9 cellular contexts compared by ENCODE assay signal in the genomic region with DNA sequence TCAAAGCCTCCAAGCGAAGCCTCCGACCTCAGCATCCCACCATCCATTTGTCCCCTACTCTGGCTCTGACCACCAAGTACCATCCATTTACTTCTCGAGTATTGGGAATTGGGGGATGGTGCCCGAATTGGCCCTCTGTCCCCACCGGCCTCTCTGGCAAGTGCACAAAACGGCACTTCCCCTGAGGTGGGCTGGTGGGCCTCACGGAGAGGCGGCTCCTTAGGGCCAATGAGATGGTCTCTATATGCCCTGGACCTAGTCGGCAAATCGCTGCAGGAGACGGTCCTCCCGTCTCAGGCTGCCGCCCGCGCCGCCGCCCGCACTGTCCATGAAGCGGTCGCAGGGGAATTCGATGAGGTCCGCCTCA. TPM values are rescaled to one million over a fixed set of nuclear protein-coding genes. Genes with fewer than 3 reads are reported as not detected.
A peak's percentile ranks its signal among the peaks of the same experiment; 100 is the strongest.
DNase-seq lines count a peak whose midpoint lies in the region; TF ChIP-seq lines count a peak whose summit lies in the region.
"Had no signal": no experiment of that assay in that cellular context is flagged by ENCODE, and none has a peak within 500 bp of the region (broad histone marks: within the 10 kb centered on the region; RNA-seq: fewer than 3 reads in every experiment).

No MANE protein-coding gene starts in this region.

- POLR2A ChIA-PET in activated CD4-positive, alpha-beta memory T cell treated with anti-CD3 and anti-CD28 coated beads, Interleukin-2, amount 10 ng/mL, durations not matched to agents 7 days and 5 days (lab: Charles Lee) = no interaction called here
- POLR2A ChIA-PET in activated CD4-positive, alpha-beta memory T cell treated with anti-CD3 and anti-CD28 coated beads for 36 hours (lab: Charles Lee) = no interaction called here

- H3K4me1 Mint-ChIP-seq in activated CD4-positive, alpha-beta memory T cell treated with anti-CD3 and anti-CD28 coated beads, Interleukin-2, amount 10 ng/mL, durations not matched to agents 7 days and 5 days = peaks cover 8% of the 10 kb centered on the region
- peaks cover 9% of the 10 kb centered on the region for H3K4me1 Mint-ChIP-seq in activated CD4-positive, alpha-beta memory T cell treated with anti-CD3 and anti-CD28 coated beads for 36 hours (ENCODE audit: low read depth)
- peaks cover 57% of the 10 kb centered on the region for H3K4me1 Mint-ChIP-seq in nephron

- TF ChIP-seq CTCF in epithelial cell of proximal tubule (conservative IDR thresholded peaks at IDR 0.05; ENCODE audit: low read depth, low read length) (no peak), nephron (IDR thresholded peaks at IDR 0.05; ENCODE audit: unreplicated experiment in 3 of 3) (no peak), transverse colon (IDR thresholded peaks at IDR 0.05) (no peak), foreskin fibroblast (IDR thresholded peaks at IDR 0.05; ENCODE audit: low read depth, low read length) (no peak)

- WGBS in transverse colon (ENCODE audit: low coverage in 1 of 2), 2 donors = 78% methylated on average over 10 of the region's 22 CpGs; no CpG with 5 or more reads in 1 of the 2 donors

- H3K27ac ChIP-seq in transverse colon = peak overlapping the region; percentile 60 to 73 (median 68)

- H3K4me3 ChIP-seq in epithelial cell of proximal tubule (ENCODE audit: low read depth, low read length) (peak overlapping the region; percentile 54), transverse colon (peak overlapping the region in 2 of 4 donors; percentile 53 to 63), foreskin fibroblast (ENCODE audit: low read depth in 1 of 2, low read length in 2 of 2) (no peak overlapping the region)

- intact Hi-C loops in activated CD4-positive, alpha-beta memory T cell treated with anti-CD3 and anti-CD28 coated beads for 36 hours (cut with micrococcal nuclease) = loop anchor here (5.0 to 10.0 kb wide), 2 partner anchors 137 to 609 kb away; a partner anchor contains a TSS
- intact Hi-C loops in transverse colon (cut with DNase I; ENCODE audit: low total_unique reads) = no loop called here

- H3K27ac Mint-ChIP-seq in activated CD4-positive, alpha-beta memory T cell treated with anti-CD3 and anti-CD28 coated beads, Interleukin-2, amount 10 ng/mL, durations not matched to agents 7 days and 5 days = no peak overlapping the region
- no peak overlapping the region for H3K27ac Mint-ChIP-seq in activated CD4-positive, alpha-beta memory T cell treated with anti-CD3 and anti-CD28 coated beads for 36 hours
- H3K27ac Mint-ChIP-seq in nephron = peak overlapping the region; percentile 34 to 71 (median 40)
- H3K27ac Mint-ChIP-seq: activated naive CD4-positive, alpha-beta T cell treated with anti-CD3 and anti-CD28 coated beads, Interleukin-2, amount 10 ng/mL, durations not matched to agents 7 days and 5 days had no signal

- peaks cover 67% of the 10 kb centered on the region for H3K27me3 Mint-ChIP-seq in activated CD4-positive, alpha-beta memory T cell treated with anti-CD3 and anti-CD28 coated beads, Interleukin-2, amount 10 ng/mL, durations not matched to agents 7 days and 5 days
- H3K27me3 Mint-ChIP-seq in activated CD4-positive, alpha-beta memory T cell treated with anti-CD3 and anti-CD28 coated beads for 36 hours = peaks cover 66% of the 10 kb centered on the region
- H3K27me3 Mint-ChIP-seq in nephron (ENCODE audit: low read depth) = peaks cover 7% of the 10 kb centered on the region

- H3K9me3 Mint-ChIP-seq in activated CD4-positive, alpha-beta memory T cell treated with anti-CD3 and anti-CD28 coated beads, Interleukin-2, amount 10 ng/mL, durations not matched to agents 7 days and 5 days = no peaks in the 10 kb centered on the region
- no peaks in the 10 kb centered on the region for H3K9me3 Mint-ChIP-seq in activated CD4-positive, alpha-beta memory T cell treated with anti-CD3 and anti-CD28 coated beads for 36 hours
- no peaks in the 10 kb centered on the region for H3K9me3 Mint-ChIP-seq in nephron
- H3K9me3 Mint-ChIP-seq: activated naive CD4-positive, alpha-beta T cell treated with anti-CD3 and anti-CD28 coated beads, Interleukin-2, amount 10 ng/mL, durations not matched to agents 7 days and 5 days had no signal

- H3K9me3 ChIP-seq in transverse colon = no peaks in the 10 kb centered on the region

- H3K36me3 Mint-ChIP-seq in activated CD4-positive, alpha-beta memory T cell treated with anti-CD3 and anti-CD28 coated beads, Interleukin-2, amount 10 ng/mL, durations not matched to agents 7 days and 5 days (ENCODE audit: low read depth) = no peaks in the 10 kb centered on the region
- H3K36me3 Mint-ChIP-seq in activated CD4-positive, alpha-beta memory T cell treated with anti-CD3 and anti-CD28 coated beads for 36 hours = no peaks in the 10 kb centered on the region
- H3K36me3 Mint-ChIP-seq in nephron (ENCODE audit: low read depth) = peaks cover 27% of the 10 kb centered on the region
- H3K36me3 Mint-ChIP-seq: activated naive CD4-positive, alpha-beta T cell treated with anti-CD3 and anti-CD28 coated beads, Interleukin-2, amount 10 ng/mL, durations not matched to agents 7 days and 5 days had no signal

- TF ChIP-seq EP300 in transverse colon (IDR thresholded peaks at IDR 0.05; ENCODE audit: low read depth) = no peak

- DNase-seq in activated CD4-positive, alpha-beta memory T cell treated with anti-CD3 and anti-CD28 coated beads, Interleukin-2, amount 10 ng/mL, durations not matched to agents 7 days and 5 days = no peak
- DNase-seq in activated CD4-positive, alpha-beta memory T cell treated with anti-CD3 and anti-CD28 coated beads for 36 hours = no peak
- DNase-seq in epithelial cell of proximal tubule (ENCODE audit: low read depth) = no peak
- no peak for DNase-seq in transverse colon
- no peak for DNase-seq in foreskin fibroblast
- no peak for DNase-seq in NCI-H2081 (lab: John Stamatoyannopoulos, UW)
- no peak for DNase-seq in NCI-H146 treated with DMSO at 0.1 percent for 48 hours (lab: John Stamatoyannopoulos, UW; ENCODE audit: unreplicated experiment)

- H3K4me1 ChIP-seq in transverse colon = peaks cover 9 to 36% (median 31%) of the 10 kb centered on the region in 4 donors

- CTCF ChIA-PET in activated CD4-positive, alpha-beta memory T cell treated with anti-CD3 and anti-CD28 coated beads, Interleukin-2, amount 10 ng/mL, durations not matched to agents 7 days and 5 days (lab: Charles Lee) = interaction anchor here (1.2 kb wide), 1 partner anchor 151 kb away, joined by 3 read pairs; no protein-coding TSS in a partner anchor
- CTCF ChIA-PET in activated CD4-positive, alpha-beta memory T cell treated with anti-CD3 and anti-CD28 coated beads for 36 hours (lab: Charles Lee) = interaction anchor here (6.8 kb wide), 1 partner anchor 30 kb away, joined by 96 read pairs; no protein-coding TSS in a partner anchor

- in situ Hi-C loops in transverse colon (cut with MboI; ENCODE audit: low pct_ligation_motif_present in 1 of 4, low pct_unique_long_range_greater_than_20kb in 1 of 4, low sequenced_read_pairs in 3 of 4) = no loop called here

- TF ChIP-seq POLR2A in transverse colon (IDR thresholded peaks at IDR 0.05) = no peak

- H3K4me3 Mint-ChIP-seq in activated CD4-positive, alpha-beta memory T cell treated with anti-CD3 and anti-CD28 coated beads, Interleukin-2, amount 10 ng/mL, durations not matched to agents 7 days and 5 days = peak overlapping the region; percentile 2
- no peak overlapping the region for H3K4me3 Mint-ChIP-seq in activated CD4-positive, alpha-beta memory T cell treated with anti-CD3 and anti-CD28 coated beads for 36 hours
- H3K4me3 Mint-ChIP-seq in nephron = peak overlapping the region; percentile 76 to 78 (median 77)
- H3K4me3 Mint-ChIP-seq: activated naive CD4-positive, alpha-beta T cell treated with anti-CD3 and anti-CD28 coated beads, Interleukin-2, amount 10 ng/mL, durations not matched to agents 7 days and 5 days had no signal

- no peaks in the 10 kb centered on the region for H3K36me3 ChIP-seq in transverse colon

- H3K27me3 ChIP-seq in transverse colon = peaks cover 49% of the 10 kb centered on the region

RNA-seq across cellular contexts. Expression of a gene that starts 2.8 kb away (rescaled TPM):
- under 1 TPM in 1 of 2 experiments, not detected in 1; 0.10 TPM for total RNA-seq in activated CD4-positive, alpha-beta memory T cell treated with anti-CD3 and anti-CD28 coated beads, Interleukin-2, amount 10 ng/mL, durations not matched to agents 7 days and 5 days
- total RNA-seq in activated CD4-positive, alpha-beta memory T cell treated with anti-CD3 and anti-CD28 coated beads for 36 hours = not detected
- 0.06 and 0.80 TPM in 2 replicates for total RNA-seq in epithelial cell of proximal tubule
- 1 to 10 TPM in 2 of 4 donors, under 1 TPM in 2; 0.79 to 3.0 (median 1.0) TPM for total RNA-seq in transverse colon

Comparison
In these comparisons a context has a peak if more than half of its experiments do, and no peak if none do; other contexts are left out.
1. H3K27ac Mint-ChIP-seq: peak in nephron (3 of 3); none in activated CD4-positive, alpha-beta memory T cell treated with anti-CD3 and anti-CD28 coated beads, Interleukin-2, amount 10 ng/mL, durations not matched to agents 7 days and 5 days (single experiment) and activated CD4-positive, alpha-beta memory T cell treated with anti-CD3 and anti-CD28 coated beads for 36 hours (single experiment).